In the genomic region with DNA sequence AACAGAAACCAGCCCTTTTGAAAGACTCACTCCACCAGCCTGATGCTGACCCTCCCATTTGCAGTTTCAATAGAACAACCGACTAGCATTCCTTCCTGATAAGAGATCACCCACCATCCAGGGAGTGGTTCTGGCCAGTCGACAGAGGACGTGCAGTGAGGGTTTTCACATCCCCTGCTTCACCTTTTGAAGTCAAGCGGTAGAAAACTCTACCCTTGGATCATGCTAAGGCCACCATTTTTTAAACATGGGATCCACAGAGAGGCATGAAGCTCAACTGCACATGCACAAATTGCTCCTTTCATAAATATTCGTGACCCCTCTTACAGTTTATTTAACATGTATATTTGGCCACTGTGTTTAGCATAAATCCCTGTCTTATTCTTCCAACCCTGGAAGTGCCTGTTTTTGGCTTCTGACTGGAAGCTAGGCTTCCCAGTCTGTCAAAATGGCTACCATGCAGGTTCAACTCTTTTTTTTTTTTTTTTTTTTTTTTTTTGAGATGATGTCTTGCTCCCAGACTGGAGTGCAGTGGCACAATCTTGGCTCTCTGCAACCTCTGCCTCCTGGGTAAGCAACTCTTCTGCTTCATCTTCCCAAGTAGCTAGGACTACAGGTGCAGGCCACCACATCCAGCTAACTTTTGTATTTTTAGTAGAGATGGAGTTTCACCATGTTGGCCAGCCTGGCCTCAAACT, we compare ENCODE assay signal across 10 cellular contexts. TPM values are rescaled to one million over a fixed set of nuclear protein-coding genes. Genes with fewer than 3 reads are reported as not detected.
DNase-seq lines count a peak whose midpoint lies in the region; ATAC-seq and TF ChIP-seq lines count a peak whose summit lies in the region.
"Had no signal": no experiment of that assay in that cellular context is flagged by ENCODE, and none has a peak within 500 bp of the region (broad histone marks: within the 10 kb centered on the region; RNA-seq: fewer than 3 reads in every experiment).

No MANE protein-coding gene starts in this region.

- DNase-seq in astrocyte of the spinal cord (ENCODE audit: low read depth, low spot score) (no peak), mesothelial cell of epicardium (ENCODE audit: low spot score in 2 of 2, unreplicated experiment in 2 of 2) (no peak), GDM1 (lab: John Stamatoyannopoulos, UW) (no peak), H7 (no peak), foreskin keratinocyte (no peak)
- DNase-seq: central memory CD4-positive, alpha-beta T cell; T1000 had no signal

- peak overlapping the region; percentile 82 for H3K4me2 ChIP-seq in BLaER1

- peak overlapping the region; percentile 72 for H3K27ac Mint-ChIP-seq in mesothelial cell of epicardium

- ATAC-seq in foreskin keratinocyte (no peak), GM21515 (IDR thresholded peaks at IDR 0.05; ENCODE audit: unreplicated experiment) (no peak)

- H3K27ac ChIP-seq in BLaER1 (no peak overlapping the region), HUES48 (ENCODE audit: low read depth, low read length) (no peak overlapping the region), foreskin keratinocyte (no peak overlapping the region)

- H3K9me3 ChIP-seq in BLaER1, result no peaks in the 10 kb centered on the region
- no peaks in the 10 kb centered on the region for H3K9me3 ChIP-seq in HUES48 (ENCODE audit: control insufficient read depth, insufficient read depth, low read length)

- in situ Hi-C loops in astrocyte of the spinal cord (cut with HindIII; ENCODE audit: low sequenced_read_pairs), result no loop called here

- peak overlapping the region; percentile 87 for H3K4me3 Mint-ChIP-seq in mesothelial cell of epicardium

- H3K4me3 ChIP-seq in BLaER1 (peak overlapping the region; percentile 73), HUES48 (ENCODE audit: low read depth, low read length) (peak overlapping the region; percentile 77), astrocyte of the spinal cord (ENCODE audit: low read depth, low read length) (peak overlapping the region; percentile 61), H7 (ENCODE audit: insufficient read depth, low read depth, low read length) (no peak overlapping the region)

- no peaks in the 10 kb centered on the region for H4K20me1 ChIP-seq in BLaER1

- H3K9me3 Mint-ChIP-seq in mesothelial cell of epicardium, result peaks cover 7% of the 10 kb centered on the region

- H3K9ac ChIP-seq in BLaER1, result no peak overlapping the region
- no peak overlapping the region for H3K9ac ChIP-seq in HUES48 (ENCODE audit: low read depth, low read length)

- peaks cover 20% of the 10 kb centered on the region for H3K4me1 ChIP-seq in BLaER1
- no peaks in the 10 kb centered on the region for H3K4me1 ChIP-seq in HUES48 (ENCODE audit: control insufficient read depth, insufficient read depth, low read length)
- peaks cover 11% of the 10 kb centered on the region for H3K4me1 ChIP-seq in foreskin keratinocyte

- peaks cover 6% of the 10 kb centered on the region for H3K36me3 Mint-ChIP-seq in mesothelial cell of epicardium

- H3K36me3 ChIP-seq in BLaER1 (peaks cover 24% of the 10 kb centered on the region), HUES48 (ENCODE audit: control insufficient read depth, insufficient read depth, low read length) (peaks cover 24% of the 10 kb centered on the region), H7 (replicated peaks; ENCODE audit: control insufficient read depth, insufficient read depth, low read length) (peaks cover 9% of the 10 kb centered on the region)

- no peaks in the 10 kb centered on the region for H3K27me3 Mint-ChIP-seq in mesothelial cell of epicardium (ENCODE audit: low read depth)

- H3K4me1 Mint-ChIP-seq in mesothelial cell of epicardium, result peaks cover 15% of the 10 kb centered on the region

- H3K27me3 ChIP-seq in BLaER1, result no peaks in the 10 kb centered on the region
- H3K27me3 ChIP-seq in HUES48 (ENCODE audit: control insufficient read depth, insufficient read depth, low read length), result no peaks in the 10 kb centered on the region
- no peaks in the 10 kb centered on the region for H3K27me3 ChIP-seq in H7 (ENCODE audit: control insufficient read depth, insufficient read depth, low read length)
- H3K27me3 ChIP-seq in foreskin keratinocyte, result no peaks in the 10 kb centered on the region

- no peak for TF ChIP-seq CTCF in astrocyte of the spinal cord (IDR thresholded peaks at IDR 0.05; ENCODE audit: low read depth, low read length)
- no peak for TF ChIP-seq CTCF in mesothelial cell of epicardium (IDR thresholded peaks at IDR 0.05; ENCODE audit: unreplicated experiment)
- no peak for TF ChIP-seq CTCF in foreskin keratinocyte (conservative IDR thresholded peaks at IDR 0.05)

RNA-seq across cellular contexts. Expression of gene THUMPD3, which starts 1.0 kb away (rescaled TPM):
- 62.1 to 72.7 TPM (median 63.2 TPM) in 3 replicates for total RNA-seq in mesothelial cell of epicardium
- total RNA-seq in H7 (2014; rRNA removed; shearing (Covaris generic)), result 17.4 and 22.1 TPM in 2 replicates
- total RNA-seq in foreskin keratinocyte, result 43.6 and 60.7 TPM in 2 replicates
- polyA plus RNA-seq in foreskin keratinocyte, result 39.8 and 44.2 TPM in 2 replicates

RNA-seq across cellular contexts. Expression of gene SETD5, which starts 35.6 kb away (rescaled TPM):
- 247 to 256 TPM (median 254 TPM) in 3 replicates for total RNA-seq in mesothelial cell of epicardium
- total RNA-seq in H7 (2014; rRNA removed; shearing (Covaris generic)), result 99.8 and 139 TPM in 2 replicates
- 71.6 and 77.5 TPM in 2 replicates for total RNA-seq in foreskin keratinocyte
- polyA plus RNA-seq in foreskin keratinocyte, result 8.9 and 11.5 TPM in 2 replicates
